Comparison of ENCODE assay signal across 1 cellular context in the genomic region with DNA sequence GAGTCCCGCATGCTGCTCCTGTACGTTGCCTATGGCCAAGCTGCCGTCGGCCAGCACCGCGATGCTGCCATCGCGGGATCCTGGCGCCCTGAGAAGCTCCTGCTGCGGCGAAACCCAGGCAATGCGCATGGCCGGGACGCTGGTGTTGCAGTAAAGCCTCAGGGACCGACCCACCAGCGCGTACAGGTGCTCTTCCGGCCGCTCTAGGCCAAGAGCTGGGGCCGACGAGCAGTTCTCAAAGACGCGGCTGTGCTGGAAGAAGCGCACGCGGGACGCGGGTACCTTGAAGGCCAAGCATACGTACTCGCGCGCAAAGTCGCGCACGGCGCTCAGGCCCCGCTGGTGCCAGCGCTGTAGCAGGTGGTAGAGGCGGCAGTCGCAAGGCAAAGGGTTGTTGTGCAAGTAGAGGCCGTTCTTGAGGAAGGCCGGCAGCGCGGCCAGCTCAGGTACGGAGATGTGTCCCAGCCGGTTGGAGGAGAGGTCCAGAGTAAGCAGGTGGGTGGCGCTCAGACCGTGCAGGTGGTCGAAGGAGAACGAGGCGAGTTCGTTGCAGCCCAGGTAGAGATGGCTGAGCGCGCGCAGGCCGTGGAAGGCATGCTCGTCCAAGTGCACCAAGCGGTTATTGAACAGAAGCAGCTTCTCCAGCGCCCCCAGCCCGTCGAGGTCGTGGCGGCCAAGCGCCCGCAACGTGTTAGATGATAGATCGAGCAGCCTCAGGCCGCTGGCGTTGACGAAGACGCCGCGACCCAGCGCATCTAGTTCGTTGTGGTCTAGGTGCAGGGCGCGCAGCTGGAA.
TF ChIP-seq lines count a peak whose summit lies in the region.

No MANE protein-coding gene starts in this region.

TF ChIP-seq in GM23338, 12 proteins besides CTCF, POLR2A, EP300 and RAD21:
- TF ChIP-seq, protein P1, sequence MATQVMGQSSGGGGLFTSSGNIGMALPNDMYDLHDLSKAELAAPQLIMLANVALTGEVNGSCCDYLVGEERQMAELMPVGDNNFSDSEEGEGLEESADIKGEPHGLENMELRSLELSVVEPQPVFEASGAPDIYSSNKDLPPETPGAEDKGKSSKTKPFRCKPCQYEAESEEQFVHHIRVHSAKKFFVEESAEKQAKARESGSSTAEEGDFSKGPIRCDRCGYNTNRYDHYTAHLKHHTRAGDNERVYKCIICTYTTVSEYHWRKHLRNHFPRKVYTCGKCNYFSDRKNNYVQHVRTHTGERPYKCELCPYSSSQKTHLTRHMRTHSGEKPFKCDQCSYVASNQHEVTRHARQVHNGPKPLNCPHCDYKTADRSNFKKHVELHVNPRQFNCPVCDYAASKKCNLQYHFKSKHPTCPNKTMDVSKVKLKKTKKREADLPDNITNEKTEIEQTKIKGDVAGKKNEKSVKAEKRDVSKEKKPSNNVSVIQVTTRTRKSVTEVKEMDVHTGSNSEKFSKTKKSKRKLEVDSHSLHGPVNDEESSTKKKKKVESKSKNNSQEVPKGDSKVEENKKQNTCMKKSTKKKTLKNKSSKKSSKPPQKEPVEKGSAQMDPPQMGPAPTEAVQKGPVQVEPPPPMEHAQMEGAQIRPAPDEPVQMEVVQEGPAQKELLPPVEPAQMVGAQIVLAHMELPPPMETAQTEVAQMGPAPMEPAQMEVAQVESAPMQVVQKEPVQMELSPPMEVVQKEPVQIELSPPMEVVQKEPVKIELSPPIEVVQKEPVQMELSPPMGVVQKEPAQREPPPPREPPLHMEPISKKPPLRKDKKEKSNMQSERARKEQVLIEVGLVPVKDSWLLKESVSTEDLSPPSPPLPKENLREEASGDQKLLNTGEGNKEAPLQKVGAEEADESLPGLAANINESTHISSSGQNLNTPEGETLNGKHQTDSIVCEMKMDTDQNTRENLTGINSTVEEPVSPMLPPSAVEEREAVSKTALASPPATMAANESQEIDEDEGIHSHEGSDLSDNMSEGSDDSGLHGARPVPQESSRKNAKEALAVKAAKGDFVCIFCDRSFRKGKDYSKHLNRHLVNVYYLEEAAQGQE (IDR thresholded peaks at IDR 0.05; ENCODE audit: unreplicated experiment) = no peak
- no peak for TF ChIP-seq JUNB (IDR thresholded peaks at IDR 0.05; ENCODE audit: unreplicated experiment)
- no peak for TF ChIP-seq STAT1 (IDR thresholded peaks at IDR 0.05; ENCODE audit: unreplicated experiment)
- no peak for TF ChIP-seq EZH2 (IDR thresholded peaks at IDR 0.05; ENCODE audit: low read depth, unreplicated experiment)
- TF ChIP-seq EZH2phosphoT487 (IDR thresholded peaks at IDR 0.05; ENCODE audit: unreplicated experiment) = no peak
- TF ChIP-seq ZNF462 (CRISPR knock-in tag; IDR thresholded peaks at IDR 0.05) = no peak
- TF ChIP-seq CREB1 (CRISPR knock-in tag; IDR thresholded peaks at IDR 0.05; ENCODE audit: low read depth) = no peak
- no peak; the same call in none of the 2 replicates for TF ChIP-seq POLR2AphosphoS5 (IDR thresholded peaks at IDR 0.05; ENCODE audit: low read depth)
- TF ChIP-seq NANOG (IDR thresholded peaks at IDR 0.05; ENCODE audit: borderline replicate concordance) = no peak
- TF ChIP-seq ZNF331 (CRISPR knock-in tag; IDR thresholded peaks at IDR 0.05; ENCODE audit: low read depth) = no peak
- TF ChIP-seq ZNF114 (CRISPR knock-in tag; IDR thresholded peaks at IDR 0.05) = no peak
- TF ChIP-seq ETS1 (IDR thresholded peaks at IDR 0.05) = no peak; the same call in 1 of the 2 replicates
TF ChIP-seq in GM23338: peak in this region for 0.
